ENCODE assay signal across 9 cellular contexts in the genomic region with DNA sequence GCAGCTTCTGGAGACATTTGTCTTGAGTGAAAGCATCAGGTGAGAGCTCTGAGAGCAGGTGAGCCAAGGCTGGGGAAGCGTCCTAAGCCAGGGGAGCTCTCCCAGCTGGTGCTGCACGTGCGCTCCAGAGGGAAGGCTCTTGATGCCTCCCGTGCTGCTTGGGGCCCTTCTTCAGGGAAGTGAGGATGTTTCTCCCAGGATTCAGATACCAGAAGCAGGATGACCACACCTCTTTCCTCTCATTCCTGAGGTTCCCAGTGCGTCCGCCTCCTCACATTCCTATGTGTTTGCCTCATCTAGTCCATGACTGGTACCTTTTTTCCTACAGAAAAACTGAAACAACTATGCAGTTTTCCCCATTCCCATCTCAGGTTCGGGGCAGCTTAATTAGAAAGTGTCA.
DNase-seq lines count a peak whose midpoint lies in the region; ATAC-seq and TF ChIP-seq lines count a peak whose summit lies in the region.
"Had no signal": no experiment of that assay in that cellular context is flagged by ENCODE, and none has a peak within 500 bp of the region (broad histone marks: within the 10 kb centered on the region; RNA-seq: fewer than 3 reads in every experiment).

No MANE protein-coding gene starts in this region.

- H3K4me3 ChIP-seq in foreskin fibroblast (ENCODE audit: low read depth in 1 of 2, low read length in 2 of 2) (no peak overlapping the region), smooth muscle cell (no peak overlapping the region), left ventricle myocardium inferior (no peak overlapping the region)

- ATAC-seq in HG02588 (IDR thresholded peaks at IDR 0.05; ENCODE audit: unreplicated experiment): no peak
- no peak for ATAC-seq in effector memory CD8-positive, alpha-beta T cell (replicated peaks)
- ATAC-seq: T-cell had no signal

- DNase-seq in H4 (ENCODE audit: low spot score) (peak; percentile 92), SW480 (ENCODE audit: low spot score) (peak; percentile 94), foreskin fibroblast (peak; percentile 92 to 94), smooth muscle cell (lab: John Stamatoyannopoulos, UW; ENCODE audit: unreplicated experiment) (no peak), left ventricle myocardium inferior (no peak)
- no peak for DNase-seq in activated naive CD4-positive, alpha-beta T cell treated with anti-CD3 and anti-CD28 coated beads, Interleukin-2, amount 50 U/mL, for 16 hours
- DNase-seq in effector memory CD8-positive, alpha-beta T cell: no peak
- DNase-seq: T-cell had no signal

- H3K9ac ChIP-seq in smooth muscle cell (ENCODE audit: low read depth): no peak overlapping the region

- H3K4me1 ChIP-seq in smooth muscle cell (ENCODE audit: low read depth): peaks cover 3% of the 10 kb centered on the region
- H3K4me1 ChIP-seq in left ventricle myocardium inferior: peaks cover 6% of the 10 kb centered on the region

- H3K9me3 Mint-ChIP-seq in effector memory CD8-positive, alpha-beta T cell: peaks cover 0 to 12% of the 10 kb centered on the region in 2 donors
- H3K9me3 Mint-ChIP-seq: T-cell had no signal

- H3K79me2 ChIP-seq in smooth muscle cell (ENCODE audit: low read depth): no peaks in the 10 kb centered on the region

- H3K36me3 Mint-ChIP-seq in effector memory CD8-positive, alpha-beta T cell (ENCODE audit: insufficient read depth): no peaks in the 10 kb centered on the region
- H3K36me3 Mint-ChIP-seq: T-cell had no signal

- H3K27me3 ChIP-seq in smooth muscle cell (ENCODE audit: low read depth) (no peaks in the 10 kb centered on the region), left ventricle myocardium inferior (ENCODE audit: low read depth) (peaks cover 3% of the 10 kb centered on the region)

- H3K9me3 ChIP-seq in smooth muscle cell (replicated peaks; ENCODE audit: low read depth) (no peaks in the 10 kb centered on the region), left ventricle myocardium inferior (replicated peaks) (no peaks in the 10 kb centered on the region)

- no peak overlapping the region for H3K4me3 Mint-ChIP-seq in effector memory CD8-positive, alpha-beta T cell
- H3K4me3 Mint-ChIP-seq: T-cell had no signal

- TF ChIP-seq CTCF in foreskin fibroblast (IDR thresholded peaks at IDR 0.05; ENCODE audit: low read depth, low read length) (no peak), smooth muscle cell (IDR thresholded peaks at IDR 0.05; ENCODE audit: borderline replicate concordance, insufficient read depth, poor library complexity, severe bottlenecking) (no peak), left ventricle myocardium inferior (IDR thresholded peaks at IDR 0.05; ENCODE audit: borderline replicate concordance) (no peak)

- no peak overlapping the region for H2AFZ ChIP-seq in smooth muscle cell (ENCODE audit: low read depth)

- H3K4me1 Mint-ChIP-seq in effector memory CD8-positive, alpha-beta T cell (ENCODE audit: low read depth in 2 of 2): no peaks in the 10 kb centered on the region
- H3K4me1 Mint-ChIP-seq: T-cell had no signal

- intact Hi-C loops in left ventricle myocardium inferior (cut with micrococcal nuclease): no loop called here

- H3F3A ChIP-seq in smooth muscle cell (ENCODE audit: low read depth): peaks cover 4% of the 10 kb centered on the region

- H3K27me3 Mint-ChIP-seq in effector memory CD8-positive, alpha-beta T cell: peaks cover 0 to 7% of the 10 kb centered on the region in 2 donors

- H3K36me3 ChIP-seq in smooth muscle cell (ENCODE audit: low read depth) (no peaks in the 10 kb centered on the region), left ventricle myocardium inferior (no peaks in the 10 kb centered on the region)

- H3K27ac Mint-ChIP-seq in effector memory CD8-positive, alpha-beta T cell: no peak overlapping the region
- H3K27ac Mint-ChIP-seq: T-cell had no signal

- 9% methylated on average over 7 of the region's 7 CpGs for WGBS in smooth muscle cell (ENCODE audit: low lambda C conversion rate)

- H4K20me1 ChIP-seq in smooth muscle cell (ENCODE audit: low read depth): no peaks in the 10 kb centered on the region

- H3K27ac ChIP-seq in smooth muscle cell (ENCODE audit: low read depth): peak overlapping the region; percentile 42
- H3K27ac ChIP-seq in left ventricle myocardium inferior (replicated peaks): no peak overlapping the region

- peak overlapping the region; percentile 46 for H3K4me2 ChIP-seq in smooth muscle cell

Comparison
In these comparisons a context has a peak if more than half of its experiments do, and no peak if none do; other contexts are left out.
1. DNase-seq: peak in H4 (single experiment), SW480 (single experiment) and foreskin fibroblast (2 of 2); none in smooth muscle cell (single experiment), activated naive CD4-positive, alpha-beta T cell treated with anti-CD3 and anti-CD28 coated beads, Interleukin-2, amount 50 U/mL, for 16 hours (single experiment), effector memory CD8-positive, alpha-beta T cell (0 of 3) and left ventricle myocardium inferior (single experiment).